13 cellular contexts compared by ENCODE assay signal in the genomic region with DNA sequence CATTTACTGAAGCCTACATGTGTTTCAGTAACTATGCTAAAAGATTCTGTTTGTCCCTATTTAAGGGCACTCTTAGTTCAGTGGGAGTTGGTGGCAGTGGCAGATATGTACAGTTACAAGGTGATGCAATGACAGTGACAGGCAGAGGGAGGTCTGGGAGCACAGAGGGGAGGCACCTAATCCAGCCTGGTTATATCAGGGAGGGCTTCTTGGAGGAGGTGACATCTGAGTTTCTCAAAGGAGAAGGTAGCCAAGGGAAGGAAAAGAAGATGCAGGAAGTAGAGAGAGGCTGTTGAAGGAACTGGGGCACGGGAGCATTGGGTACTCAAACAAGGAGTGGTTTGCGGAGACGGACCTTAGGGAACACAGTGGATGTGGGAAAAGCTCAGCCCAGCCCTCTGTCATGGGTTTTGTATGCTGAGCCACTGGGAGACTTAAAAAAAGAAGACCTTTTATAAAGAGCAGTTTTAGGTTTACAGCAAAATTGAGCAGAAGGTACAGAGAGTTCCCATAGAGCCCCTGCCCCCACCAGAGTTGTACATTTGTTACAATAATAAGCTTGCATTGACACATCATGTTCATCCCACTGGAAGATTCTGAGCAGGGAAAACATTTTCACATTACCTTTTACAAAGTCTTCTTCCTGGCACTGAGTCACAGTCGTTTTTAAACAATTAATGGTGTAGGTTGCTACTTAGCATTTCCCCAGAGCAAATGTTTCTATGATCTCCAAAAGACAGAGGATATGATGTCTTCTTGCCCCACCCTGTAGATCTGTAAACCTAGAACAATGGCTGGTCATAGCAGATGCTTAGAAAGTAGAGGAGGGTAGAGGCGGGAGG.
DNase-seq lines count a peak whose midpoint lies in the region; ATAC-seq, FAIRE-seq and TF ChIP-seq lines count a peak whose summit lies in the region.
"Had no signal": no experiment of that assay in that cellular context is flagged by ENCODE, and none has a peak within 500 bp of the region (broad histone marks: within the 10 kb centered on the region; RNA-seq: fewer than 3 reads in every experiment).

No MANE protein-coding gene starts in this region.

- DNase-seq in mammary epithelial cell (peak; percentile 17), MCF 10A (ENCODE audit: unreplicated experiment) (no peak), K562 (ENCODE audit: extremely low read depth in 1 of 4, low spot score in 3 of 4) (no peak), psoas muscle (no peak), AML-193 (lab: John Stamatoyannopoulos, UW) (no peak)
- DNase-seq: activated B cell treated with CpG ODN at 0.5 μM for 24 hours; activated naive CD4-positive, alpha-beta T cell; DMS153; lower lobe of right lung had no signal

- peaks cover 6% of the 10 kb centered on the region for H3K4me1 Mint-ChIP-seq in MCF 10A (ENCODE audit: insufficient read depth, unreplicated experiment)

- no peak overlapping the region for H3K27ac Mint-ChIP-seq in MCF 10A (ENCODE audit: low read depth, unreplicated experiment)
- H3K27ac Mint-ChIP-seq: activated B cell treated with CpG ODN at 0.5 μM for 24 hours had no signal

- TF ChIP-seq POLR2A in K562 (conservative IDR thresholded peaks at IDR 0.05): no peak

- FAIRE-seq in K562 (lab: Jason Lieb, UNC): no peak

- H3K4me1 ChIP-seq in mammary epithelial cell (ENCODE audit: insufficient read depth, low read length) (peaks cover 15% of the 10 kb centered on the region), K562 (replicated peaks in 1 of 2; ENCODE audit: control insufficient read depth in 2 of 2, insufficient read depth in 2 of 2, low read length in 2 of 2) (peaks cover 31 to 50% of the 10 kb centered on the region in 2 experiments), psoas muscle (peaks cover 53% of the 10 kb centered on the region)

- no peak overlapping the region for H2AFZ ChIP-seq in mammary epithelial cell (ENCODE audit: low read depth, low read length)
- peak overlapping the region; percentile 57 for H2AFZ ChIP-seq in K562 (ENCODE audit: low read depth, low read length)

- no peaks in the 10 kb centered on the region for H3K9me3 ChIP-seq in mammary epithelial cell (replicated peaks; ENCODE audit: insufficient read depth, low read length)
- no peaks in the 10 kb centered on the region for H3K9me3 ChIP-seq in KOPT-K1 (ENCODE audit: insufficient read depth, low read length, poor library complexity, severe bottlenecking)
- H3K9me3 ChIP-seq in K562 (replicated peaks; ENCODE audit: control insufficient read depth, insufficient read depth, low read depth, low read length): no peaks in the 10 kb centered on the region
- no peaks in the 10 kb centered on the region for H3K9me3 ChIP-seq in psoas muscle
- H3K9me3 ChIP-seq: gastroesophageal sphincter, lower lobe of right lung had no signal

- intact Hi-C loops in mammary epithelial cell (cut with micrococcal nuclease): no loop called here
- intact Hi-C loops in MCF 10A (cut with micrococcal nuclease): no loop called here
- intact Hi-C loops in K562 (cut with micrococcal nuclease): loop anchor here (5.0 to 10.0 kb wide), 3 partner anchors 103 to 615 kb away; partner anchors contain the start of gene YWHAQ
- intact Hi-C loops in psoas muscle (cut with DNase I): loop anchor here in 1 of 2 donors (10.0 kb wide), 1 partner anchor 195 kb away; no protein-coding TSS in a partner anchor

- no peaks in the 10 kb centered on the region for H3K27me3 Mint-ChIP-seq in MCF 10A (ENCODE audit: insufficient read depth, unreplicated experiment)

- in situ Hi-C loops in mammary epithelial cell (cut with MboI; ENCODE audit: low sequenced_read_pairs in 2 of 2): no loop called here
- in situ Hi-C loops in K562 (cut with MboI): no loop called here

- TF ChIP-seq EP300 in K562 (IDR thresholded peaks at IDR 0.05; ENCODE audit: low read length): peak; percentile 63; the same call in 1 of the 2 replicates

- 71% methylated on average over 4 of the region's 5 CpGs for WGBS in mammary epithelial cell (ENCODE audit: low coverage, missing lambda C conversion rate)
- 55% methylated on average over 5 of the region's 5 CpGs for WGBS in K562 (ENCODE audit: insufficient coverage, low coverage, missing lambda C conversion rate)
- 78 to 83% (median 80%) methylated on average over 5 of the region's 5 CpGs for WGBS in psoas muscle, 3 donors

- no peak overlapping the region for H3K27ac ChIP-seq in mammary epithelial cell (ENCODE audit: insufficient read depth, low read depth, low read length)
- peak overlapping the region; percentile 39 for H3K27ac ChIP-seq in KOPT-K1 (ENCODE audit: low read depth, low read length, poor library complexity, severe bottlenecking)
- no peak overlapping the region for H3K27ac ChIP-seq in K562 (ENCODE audit: extremely low read depth, low read depth, low read length)
- peak overlapping the region; percentile 16 for H3K27ac ChIP-seq in psoas muscle
- H3K27ac ChIP-seq: gastroesophageal sphincter, lower lobe of right lung had no signal

- no peaks in the 10 kb centered on the region for H4K20me1 ChIP-seq in mammary epithelial cell (ENCODE audit: insufficient read depth, low read length)
- no peaks in the 10 kb centered on the region for H4K20me1 ChIP-seq in K562 (replicated peaks; ENCODE audit: control insufficient read depth, insufficient read depth, low read length)

- no peak for TF ChIP-seq RAD21 in K562 (CRISPR knock-in tag; conservative IDR thresholded peaks at IDR 0.05 in 1 of 2, IDR thresholded peaks at IDR 0.05 in 1 of 2)

- no peaks in the 10 kb centered on the region for H3K9me3 Mint-ChIP-seq in MCF 10A (ENCODE audit: unreplicated experiment)
- H3K9me3 Mint-ChIP-seq: activated B cell treated with CpG ODN at 0.5 μM for 24 hours had no signal

- no peaks in the 10 kb centered on the region for H3K36me3 Mint-ChIP-seq in MCF 10A (ENCODE audit: insufficient read depth, unreplicated experiment)

- H3K4me2 ChIP-seq in mammary epithelial cell (ENCODE audit: insufficient read depth, low read depth, low read length): peak overlapping the region; percentile 11
- no peak overlapping the region for H3K4me2 ChIP-seq in K562 (ENCODE audit: insufficient read depth, low read length)

- H3K27me3 ChIP-seq in mammary epithelial cell (ENCODE audit: insufficient read depth, low read length) (no peaks in the 10 kb centered on the region), K562 (ENCODE audit: control insufficient read depth in 2 of 2, insufficient read depth in 2 of 2, low read length in 2 of 2) (peaks cover 0 to 8% of the 10 kb centered on the region in 2 experiments; a peak in 2 of 5 replicates), psoas muscle (ENCODE audit: insufficient read depth in 3 of 3, low read length in 2 of 3) (no peaks in the 10 kb centered on the region)

- H3K4me3 ChIP-seq in mammary epithelial cell (replicated peaks in 1 of 3; ENCODE audit: insufficient read depth in 1 of 3, low read depth in 2 of 3, low read length in 3 of 3) (no peak overlapping the region), K562 (no peak overlapping the region), psoas muscle (no peak overlapping the region)
- H3K4me3 ChIP-seq: gastroesophageal sphincter, lower lobe of right lung had no signal

- ATAC-seq in K562 (peak; percentile 71), psoas muscle (no peak), GM21723 (IDR thresholded peaks at IDR 0.05; ENCODE audit: unreplicated experiment) (no peak), GM21786 (IDR thresholded peaks at IDR 0.05; ENCODE audit: unreplicated experiment) (no peak)
- ATAC-seq: gastroesophageal sphincter, lower lobe of right lung had no signal

- TF ChIP-seq CTCF in mammary epithelial cell (conservative IDR thresholded peaks at IDR 0.05 in 1 of 2, IDR thresholded peaks at IDR 0.05 in 1 of 2; ENCODE audit: extremely low read depth in 1 of 2, insufficient read depth in 1 of 2, low read depth in 1 of 2, low read length in 2 of 2): no peak
- no peak for TF ChIP-seq CTCF in MCF 10A (IDR thresholded peaks at IDR 0.05; ENCODE audit: unreplicated experiment)
- no peak for TF ChIP-seq CTCF in K562 (IDR thresholded peaks at IDR 0.05 in 2 of 3, conservative IDR thresholded peaks at IDR 0.05 in 1 of 3; ENCODE audit: insufficient read depth in 2 of 3, low read depth in 1 of 3, low read length in 3 of 3)
- TF ChIP-seq CTCF in psoas muscle (IDR thresholded peaks at IDR 0.05): no peak

- CTCF ChIA-PET in mammary epithelial cell (lab: Charles Lee; ENCODE audit: low non-redundant PET) (no interaction called here), MCF 10A (lab: Yijun Ruan, JAX) (interaction anchor here (1.2 to 9.7 kb wide), 2 partner anchors 11 to 13 kb away, joined by 4 to 81 read pairs; no protein-coding TSS in a partner anchor), K562 (lab: Yijun Ruan, JAX; ENCODE audit: low intra/inter-chr PET ratio) (interaction anchor here (0.5 kb wide), 1 partner anchor 154 kb away, joined by 3 read pairs; no protein-coding TSS in a partner anchor)

- H3K79me2 ChIP-seq in mammary epithelial cell (ENCODE audit: insufficient read depth, low read length) (no peaks in the 10 kb centered on the region), K562 (ENCODE audit: control insufficient read depth, insufficient read depth, low read length) (no peaks in the 10 kb centered on the region)

- no peaks in the 10 kb centered on the region for H3K36me3 ChIP-seq in mammary epithelial cell (ENCODE audit: insufficient read depth, low read length)
- no peaks in the 10 kb centered on the region for H3K36me3 ChIP-seq in KOPT-K1 (ENCODE audit: insufficient read depth, low read length)
- H3K36me3 ChIP-seq in K562 (ENCODE audit: control insufficient read depth, insufficient read depth, low read length): no peaks in the 10 kb centered on the region
- H3K36me3 ChIP-seq in psoas muscle (ENCODE audit: insufficient read depth in 1 of 2, low read depth in 1 of 2): no peaks in the 10 kb centered on the region
- H3K36me3 ChIP-seq: gastroesophageal sphincter, lower lobe of right lung had no signal

- no peak overlapping the region for H3K4me3 Mint-ChIP-seq in MCF 10A (ENCODE audit: unreplicated experiment)
- H3K4me3 Mint-ChIP-seq: activated B cell treated with CpG ODN at 0.5 μM for 24 hours had no signal

- H3K9me1 ChIP-seq in K562 (ENCODE audit: control insufficient read depth, insufficient read depth, low read length): no peaks in the 10 kb centered on the region

- BruUV-seq in mammary epithelial cell (replicated peaks; lab: Mats Ljungman, UMichigan) (no TSS peak), MCF 10A (replicated peaks; lab: Mats Ljungman, UMichigan) (no TSS peak), K562 (replicated peaks; lab: Mats Ljungman, UMichigan) (no TSS peak)

- dilution Hi-C loops in mammary epithelial cell (cut with HindIII; ENCODE audit: low sequenced_read_pairs): no loop called here

- H3K9ac ChIP-seq in mammary epithelial cell (ENCODE audit: insufficient read depth, low read length) (no peak overlapping the region), K562 (ENCODE audit: insufficient read depth in 1 of 2, low read depth in 2 of 2, low read length in 2 of 2) (no peak overlapping the region)

- POLR2A ChIA-PET in MCF 10A (lab: Yijun Ruan, JAX) (interaction anchor here (0.7 to 1.8 kb wide), 2 partner anchors 22 to 374 kb away, joined by 3 to 6 read pairs; no protein-coding TSS in a partner anchor), K562 (lab: Yijun Ruan, JAX) (interaction anchor here (0.7 to 1.7 kb wide), 5 partner anchors 9 to 130 kb away, joined by 3 to 10 read pairs (median 4); partner anchors contain the start of gene YWHAQ)

TF ChIP-seq in K562, 482 proteins besides CTCF, POLR2A, EP300 and RAD21 (continues in another document):
- TF ChIP-seq THRAP3 (IDR thresholded peaks at IDR 0.05; ENCODE audit: borderline replicate concordance): no peak
- peak; percentile 99 for TF ChIP-seq SMARCA5 (IDR thresholded peaks at IDR 0.05)

Comparison
In these comparisons a context has a peak if more than half of its experiments do, and no peak if none do; other contexts are left out.
1. H3K27ac ChIP-seq: peak in KOPT-K1 (single experiment) and psoas muscle (single experiment); none in mammary epithelial cell (single experiment) and K562 (single experiment).